Comparison of ENCODE assay signal across 1 cellular context in genomic region chr7:28700084-28700483, GRCh38.
TF ChIP-seq lines count a peak whose summit lies in the region.

No MANE protein-coding gene starts in this region.

TF ChIP-seq in SK-N-SH treated with all-trans-retinoic acid at 6 μM for 48 hours, 23 proteins besides CTCF, POLR2A, EP300 and RAD21 (continued from another document):
- TF ChIP-seq, protein P1, sequence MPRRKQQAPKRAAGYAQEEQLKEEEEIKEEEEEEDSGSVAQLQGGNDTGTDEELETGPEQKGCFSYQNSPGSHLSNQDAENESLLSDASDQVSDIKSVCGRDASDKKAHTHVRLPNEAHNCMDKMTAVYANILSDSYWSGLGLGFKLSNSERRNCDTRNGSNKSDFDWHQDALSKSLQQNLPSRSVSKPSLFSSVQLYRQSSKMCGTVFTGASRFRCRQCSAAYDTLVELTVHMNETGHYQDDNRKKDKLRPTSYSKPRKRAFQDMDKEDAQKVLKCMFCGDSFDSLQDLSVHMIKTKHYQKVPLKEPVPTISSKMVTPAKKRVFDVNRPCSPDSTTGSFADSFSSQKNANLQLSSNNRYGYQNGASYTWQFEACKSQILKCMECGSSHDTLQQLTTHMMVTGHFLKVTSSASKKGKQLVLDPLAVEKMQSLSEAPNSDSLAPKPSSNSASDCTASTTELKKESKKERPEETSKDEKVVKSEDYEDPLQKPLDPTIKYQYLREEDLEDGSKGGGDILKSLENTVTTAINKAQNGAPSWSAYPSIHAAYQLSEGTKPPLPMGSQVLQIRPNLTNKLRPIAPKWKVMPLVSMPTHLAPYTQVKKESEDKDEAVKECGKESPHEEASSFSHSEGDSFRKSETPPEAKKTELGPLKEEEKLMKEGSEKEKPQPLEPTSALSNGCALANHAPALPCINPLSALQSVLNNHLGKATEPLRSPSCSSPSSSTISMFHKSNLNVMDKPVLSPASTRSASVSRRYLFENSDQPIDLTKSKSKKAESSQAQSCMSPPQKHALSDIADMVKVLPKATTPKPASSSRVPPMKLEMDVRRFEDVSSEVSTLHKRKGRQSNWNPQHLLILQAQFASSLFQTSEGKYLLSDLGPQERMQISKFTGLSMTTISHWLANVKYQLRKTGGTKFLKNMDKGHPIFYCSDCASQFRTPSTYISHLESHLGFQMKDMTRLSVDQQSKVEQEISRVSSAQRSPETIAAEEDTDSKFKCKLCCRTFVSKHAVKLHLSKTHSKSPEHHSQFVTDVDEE (CRISPR knock-in tag; IDR thresholded peaks at IDR 0.05): no peak
- TF ChIP-seq GLIS3 (CRISPR knock-in tag; IDR thresholded peaks at IDR 0.05) (no peak), RARB (CRISPR knock-in tag; IDR thresholded peaks at IDR 0.05) (no peak), ESRRG (CRISPR knock-in tag; IDR thresholded peaks at IDR 0.05) (no peak), ZFP3 (CRISPR knock-in tag; IDR thresholded peaks at IDR 0.05) (no peak), CSRNP3 (CRISPR knock-in tag; IDR thresholded peaks at IDR 0.05) (no peak), ZNF565 (CRISPR knock-in tag; conservative IDR thresholded peaks at IDR 0.05; ENCODE audit: low read depth) (no peak)
